14 cellular contexts compared by ENCODE assay signal in the genomic region with DNA sequence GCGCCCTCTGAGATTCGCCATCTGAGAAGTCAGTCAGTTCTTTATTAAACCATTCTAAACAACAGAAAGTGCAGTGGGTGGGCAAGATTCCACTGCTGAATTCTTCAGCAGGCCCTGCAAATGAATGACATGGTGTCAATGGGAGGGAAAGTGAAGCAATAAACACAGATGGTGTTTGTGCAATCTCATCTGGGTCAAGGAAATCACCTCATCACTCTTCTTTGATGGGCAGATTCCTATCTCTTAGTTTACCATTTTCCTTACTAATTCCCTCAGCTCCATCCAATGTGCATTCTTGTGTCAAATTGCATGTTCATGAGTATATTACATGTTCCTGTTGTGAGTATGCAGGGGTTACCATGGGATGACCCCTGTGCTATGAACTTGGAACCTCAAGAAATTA.
DNase-seq lines count a peak whose midpoint lies in the region; ATAC-seq and TF ChIP-seq lines count a peak whose summit lies in the region.
"Had no signal": no experiment of that assay in that cellular context is flagged by ENCODE, and none has a peak within 500 bp of the region (broad histone marks: within the 10 kb centered on the region; RNA-seq: fewer than 3 reads in every experiment).

No MANE protein-coding gene starts in this region.

- peak overlapping the region; percentile 17 for H2AK9ac ChIP-seq in IMR-90 (replicated peaks; ENCODE audit: low read depth, low read length, poor library complexity)

- no peak overlapping the region for H3K4me2 ChIP-seq in IMR-90 (ENCODE audit: low read depth, low read length)
- H3K4me2 ChIP-seq in OCI-LY7 (ENCODE audit: low read length): no peak overlapping the region

- no peak overlapping the region for H2BK15ac ChIP-seq in IMR-90 (ENCODE audit: low read depth, low read length)

- H3K9me3 ChIP-seq in IMR-90 (ENCODE audit: control insufficient read depth, insufficient read depth, low read length) (no peaks in the 10 kb centered on the region), OCI-LY7 (ENCODE audit: low read length) (no peaks in the 10 kb centered on the region)

- DNase-seq in IMR-90 (peak; percentile 96), kidney tubule cell (ENCODE audit: low spot score) (peak; percentile 77), T-helper 9 cell (no peak), OCI-LY7 (ENCODE audit: low spot score) (no peak)
- DNase-seq in stimulated activated effector memory CD8-positive, alpha-beta T cell treated with anti-CD3 and anti-CD28 coated beads, Interleukin-12 subunit alpha, Interleukin-12 subunit beta, amount 100 ng/mL, for 72 hours (ENCODE audit: low spot score in 2 of 2): no peak
- DNase-seq: activated CD8-positive, alpha-beta T cell treated with anti-CD3 and anti-CD28 coated beads for 36 hours; DMS53; naive thymus-derived CD8-positive, alpha-beta T cell; NCI-H524; stimulated activated naive CD4-positive, alpha-beta T cell treated with Interleukin-2 at 50 U/mL for 16 hours had no signal

- dilution Hi-C loops in IMR-90 (cut with HindIII; ENCODE audit: low sequenced_read_pairs, unreplicated experiment): no loop called here

- H3K27ac ChIP-seq in IMR-90 (ENCODE audit: insufficient read depth, low read length) (peak overlapping the region; percentile 99), adipose tissue (ENCODE audit: low read depth, low read length) (peak overlapping the region; percentile 64), OCI-LY7 (ENCODE audit: low read depth, low read length, poor library complexity, severe bottlenecking) (no peak overlapping the region)

- H3K79me2 ChIP-seq in OCI-LY7 (ENCODE audit: insufficient read depth, low read depth, low read length): no peaks in the 10 kb centered on the region

- H2BK20ac ChIP-seq in IMR-90 (ENCODE audit: low read depth, low read length): peak overlapping the region; percentile 67; the same call in 1 of the 2 replicates

- H3K27me3 ChIP-seq in IMR-90 (ENCODE audit: control insufficient read depth, insufficient read depth, low read length): no peaks in the 10 kb centered on the region

- peaks cover 8% of the 10 kb centered on the region for H3K9me1 ChIP-seq in IMR-90 (ENCODE audit: insufficient read depth, low read length)

- H3K9ac ChIP-seq in IMR-90 (ENCODE audit: low read depth, low read length): no peak overlapping the region

- WGBS in IMR-90 (ENCODE audit: extremely low coverage in 2 of 2, insufficient read length in 1 of 2), 2 experiments: no CpG with 5 or more reads among the region's 2 CpGs
- 75 to 94% (median 88%) methylated on average over 2 of the region's 2 CpGs for WGBS in adipose tissue, 3 donors

- TF ChIP-seq RAD21 in IMR-90 (IDR thresholded peaks at IDR 0.05; ENCODE audit: low read length): no peak

- no peak overlapping the region for H3K4me3 Mint-ChIP-seq in stimulated activated effector memory CD8-positive, alpha-beta T cell treated with anti-CD3 and anti-CD28 coated beads, Interleukin-12 subunit alpha, Interleukin-12 subunit beta, amount 100 ng/mL, for 72 hours
- H3K4me3 Mint-ChIP-seq: activated CD8-positive, alpha-beta T cell treated with anti-CD3 and anti-CD28 coated beads for 36 hours; activated naive CD8-positive, alpha-beta T cell; naive thymus-derived CD8-positive, alpha-beta T cell had no signal

- no peaks in the 10 kb centered on the region for H3K9me3 Mint-ChIP-seq in stimulated activated effector memory CD8-positive, alpha-beta T cell treated with anti-CD3 and anti-CD28 coated beads, Interleukin-12 subunit alpha, Interleukin-12 subunit beta, amount 100 ng/mL, for 72 hours
- H3K9me3 Mint-ChIP-seq: activated CD8-positive, alpha-beta T cell treated with anti-CD3 and anti-CD28 coated beads for 36 hours; naive thymus-derived CD8-positive, alpha-beta T cell had no signal

- TF ChIP-seq CTCF in IMR-90 (conservative IDR thresholded peaks at IDR 0.05; ENCODE audit: low read depth, low read length): no peak
- no peak for TF ChIP-seq CTCF in OCI-LY7 (conservative IDR thresholded peaks at IDR 0.05; ENCODE audit: low read length)

- H3K14ac ChIP-seq in IMR-90 (replicated peaks; ENCODE audit: low read depth, low read length): peak overlapping the region; percentile 59; the same call in 1 of the 2 replicates

- no peaks in the 10 kb centered on the region for H3K79me1 ChIP-seq in IMR-90 (ENCODE audit: low read depth in 1 of 2, low read length in 2 of 2)

- no peaks in the 10 kb centered on the region for H3K9me2 ChIP-seq in OCI-LY7 (ENCODE audit: insufficient read depth, low read length)

- H3K36me3 ChIP-seq in IMR-90 (ENCODE audit: control insufficient read depth, insufficient read depth, low read length) (no peaks in the 10 kb centered on the region), OCI-LY7 (ENCODE audit: insufficient read depth, low read length) (no peaks in the 10 kb centered on the region)

- peak overlapping the region; percentile 86 for H2BK120ac ChIP-seq in IMR-90 (ENCODE audit: low read depth, low read length)

- peak overlapping the region; percentile 69; the same call in 1 of the 2 replicates for H3K4ac ChIP-seq in IMR-90 (ENCODE audit: low read depth, low read length)

- no peak overlapping the region for H2AFZ ChIP-seq in IMR-90 (replicated peaks; ENCODE audit: low read length, poor library complexity)
- H2AFZ ChIP-seq in OCI-LY7 (ENCODE audit: low read length): no peak overlapping the region

- no peak overlapping the region for H3K4me3 ChIP-seq in IMR-90 (ENCODE audit: insufficient read depth, low read depth, low read length)
- no peak overlapping the region for H3K4me3 ChIP-seq in OCI-LY7 (ENCODE audit: low read depth, low read length, poor library complexity, severe bottlenecking)

- H3K4me1 ChIP-seq in IMR-90 (ENCODE audit: control insufficient read depth, insufficient read depth, low read length) (peaks cover 22% of the 10 kb centered on the region), OCI-LY7 (ENCODE audit: insufficient read depth, low read length, poor library complexity, severe bottlenecking) (no peaks in the 10 kb centered on the region)

- peak overlapping the region; percentile 92; the same call in 1 of the 2 replicates for H4K5ac ChIP-seq in IMR-90 (ENCODE audit: low read depth, low read length)

- H2BK5ac ChIP-seq in IMR-90 (ENCODE audit: low read depth, low read length, poor library complexity, severe bottlenecking): peak overlapping the region; percentile 81

- H4K8ac ChIP-seq in IMR-90 (ENCODE audit: low read depth in 2 of 2, low read length in 2 of 2): peak overlapping the region in 1 of 2 experiments; percentile 25; a peak in 1 of 4 replicates

- peak overlapping the region; percentile 67; the same call in 1 of the 2 replicates for H4K91ac ChIP-seq in IMR-90 (ENCODE audit: insufficient read depth, low read depth, low read length)

- peak; percentile 73 for ATAC-seq in IMR-90 (ENCODE audit: low read depth)
- peak; percentile 42 for ATAC-seq in stimulated activated effector memory CD8-positive, alpha-beta T cell treated with anti-CD3 and anti-CD28 coated beads, Interleukin-12 subunit alpha, Interleukin-12 subunit beta, amount 100 ng/mL, for 72 hours
- no peak for ATAC-seq in GM21786 (IDR thresholded peaks at IDR 0.05; ENCODE audit: unreplicated experiment)
- no peak for ATAC-seq in HG03175 (IDR thresholded peaks at IDR 0.05; ENCODE audit: unreplicated experiment)
- ATAC-seq: activated CD8-positive, alpha-beta T cell treated with anti-CD3 and anti-CD28 coated beads for 36 hours; naive thymus-derived CD8-positive, alpha-beta T cell had no signal

- TF ChIP-seq POLR2A in IMR-90 (IDR thresholded peaks at IDR 0.05; ENCODE audit: low read depth, low read length): no peak

- CTCF ChIA-PET in IMR-90 (lab: Yijun Ruan, JAX): no interaction called here
- CTCF ChIA-PET in OCI-LY7 (lab: Charles Lee; ENCODE audit: unreplicated experiment): no interaction called here

- peak overlapping the region; percentile 67 for H2AK5ac ChIP-seq in IMR-90 (ENCODE audit: low read depth, low read length)

- in situ Hi-C loops in IMR-90 (cut with MboI; ENCODE audit: low sequenced_read_pairs): no loop called here

- no peak overlapping the region for H3K27ac Mint-ChIP-seq in stimulated activated effector memory CD8-positive, alpha-beta T cell treated with anti-CD3 and anti-CD28 coated beads, Interleukin-12 subunit alpha, Interleukin-12 subunit beta, amount 100 ng/mL, for 72 hours
- H3K27ac Mint-ChIP-seq: activated CD8-positive, alpha-beta T cell treated with anti-CD3 and anti-CD28 coated beads for 36 hours; activated naive CD8-positive, alpha-beta T cell; naive thymus-derived CD8-positive, alpha-beta T cell had no signal

- intact Hi-C loops in IMR-90 (cut with micrococcal nuclease) (no loop called here), OCI-LY7 (cut with micrococcal nuclease; ENCODE audit: unreplicated experiment) (no loop called here)

- H4K20me1 ChIP-seq in IMR-90 (ENCODE audit: insufficient read depth, low read length) (no peaks in the 10 kb centered on the region; the same call in 1 of the 2 replicates), OCI-LY7 (ENCODE audit: insufficient read depth, low read length) (no peaks in the 10 kb centered on the region)

- H3K18ac ChIP-seq in IMR-90 (ENCODE audit: low read depth, low read length): peak overlapping the region; percentile 80; the same call in 1 of the 2 replicates

- no peak overlapping the region for H3K23ac ChIP-seq in IMR-90 (ENCODE audit: low read depth, low read length)

- POLR2A ChIA-PET in IMR-90 (lab: Charles Lee; ENCODE audit: unreplicated experiment): no interaction called here
- POLR2A ChIA-PET in OCI-LY7 (lab: Charles Lee): interaction anchor here (1.0 kb wide), 1 partner anchor 188 kb away, joined by 3 read pairs; no protein-coding TSS in a partner anchor

- H3K56ac ChIP-seq in IMR-90 (ENCODE audit: extremely low read depth, insufficient read depth, low read length): no peak overlapping the region

- BruUV-seq in IMR-90 (replicated peaks; lab: Mats Ljungman, UMichigan) (no TSS peak), OCI-LY7 (replicated peaks; lab: Mats Ljungman, UMichigan) (no TSS peak)

- H3K4me1 Mint-ChIP-seq in stimulated activated effector memory CD8-positive, alpha-beta T cell treated with anti-CD3 and anti-CD28 coated beads, Interleukin-12 subunit alpha, Interleukin-12 subunit beta, amount 100 ng/mL, for 72 hours: no peaks in the 10 kb centered on the region
- H3K4me1 Mint-ChIP-seq: naive thymus-derived CD8-positive, alpha-beta T cell had no signal

- H3K36me3 Mint-ChIP-seq in stimulated activated effector memory CD8-positive, alpha-beta T cell treated with anti-CD3 and anti-CD28 coated beads, Interleukin-12 subunit alpha, Interleukin-12 subunit beta, amount 100 ng/mL, for 72 hours: no peaks in the 10 kb centered on the region
- H3K36me3 Mint-ChIP-seq: activated naive CD8-positive, alpha-beta T cell; naive thymus-derived CD8-positive, alpha-beta T cell had no signal

TF ChIP-seq in IMR-90, 13 proteins besides CTCF, POLR2A, EP300 and RAD21 (continues in another document):
- TF ChIP-seq, protein P1, sequence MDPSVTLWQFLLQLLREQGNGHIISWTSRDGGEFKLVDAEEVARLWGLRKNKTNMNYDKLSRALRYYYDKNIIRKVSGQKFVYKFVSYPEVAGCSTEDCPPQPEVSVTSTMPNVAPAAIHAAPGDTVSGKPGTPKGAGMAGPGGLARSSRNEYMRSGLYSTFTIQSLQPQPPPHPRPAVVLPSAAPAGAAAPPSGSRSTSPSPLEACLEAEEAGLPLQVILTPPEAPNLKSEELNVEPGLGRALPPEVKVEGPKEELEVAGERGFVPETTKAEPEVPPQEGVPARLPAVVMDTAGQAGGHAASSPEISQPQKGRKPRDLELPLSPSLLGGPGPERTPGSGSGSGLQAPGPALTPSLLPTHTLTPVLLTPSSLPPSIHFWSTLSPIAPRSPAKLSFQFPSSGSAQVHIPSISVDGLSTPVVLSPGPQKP (IDR thresholded peaks at IDR 0.05; ENCODE audit: borderline replicate concordance, low read depth, low read length): no peak

Comparison
In these comparisons a context has a peak if more than half of its experiments do, and no peak if none do; other contexts are left out.
1. ATAC-seq: peak in IMR-90 (single experiment) and stimulated activated effector memory CD8-positive, alpha-beta T cell treated with anti-CD3 and anti-CD28 coated beads, Interleukin-12 subunit alpha, Interleukin-12 subunit beta, amount 100 ng/mL, for 72 hours (single experiment); none in GM21786 (single experiment) and HG03175 (single experiment).
2. DNase-seq: peak in IMR-90 (single experiment) and kidney tubule cell (single experiment); none in stimulated activated effector memory CD8-positive, alpha-beta T cell treated with anti-CD3 and anti-CD28 coated beads, Interleukin-12 subunit alpha, Interleukin-12 subunit beta, amount 100 ng/mL, for 72 hours (0 of 2), T-helper 9 cell (single experiment) and OCI-LY7 (single experiment).